In the genomic region with DNA sequence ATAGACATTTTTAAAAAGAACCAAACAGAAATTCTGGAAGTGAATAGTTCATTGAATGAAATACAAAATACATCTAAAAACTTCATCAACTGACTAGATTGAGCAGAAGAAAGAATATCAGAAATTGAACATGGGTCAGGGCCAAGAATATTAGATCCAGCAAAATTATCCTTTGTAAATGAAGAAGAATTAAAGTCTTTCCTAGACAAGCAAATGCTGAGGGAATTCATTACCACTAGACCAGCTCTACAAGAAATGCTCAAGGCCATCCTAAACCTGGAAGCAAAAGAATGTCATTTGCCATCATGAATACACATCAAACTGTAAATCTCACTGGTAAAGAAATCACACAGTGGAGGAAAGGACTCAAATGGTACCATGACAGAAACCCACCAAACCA, we compare ENCODE assay signal across 26 cellular contexts.
"Had no signal": no experiment of that assay in that cellular context is flagged by ENCODE, and none has a peak within 500 bp of the region (broad histone marks: within the 10 kb centered on the region; RNA-seq: fewer than 3 reads in every experiment).

No MANE protein-coding gene starts in this region.

- H3K27me3 ChIP-seq: colonic mucosa, esophagus squamous epithelium, gastrocnemius medialis, heart right ventricle, left lung had no signal

- DNase-seq: colonic mucosa; cortex of kidney; effector CD8-positive, alpha-beta T cell; effector memory CD8-positive, alpha-beta T cell; endodermal cell; erythroblast; esophagus squamous epithelium; foreskin fibroblast; foreskin melanocyte; gastrocnemius medialis; glutamatergic neuron; head of caudate nucleus; heart right ventricle; hippocampal formation; left cardiac atrium; left lung; left ventricle myocardium superior; lower lobe of right lung; mesenchymal stem cell; mucosa of descending colon; naive B cell had no signal

- ATAC-seq: effector memory CD8-positive, alpha-beta T cell; esophagus mucosa; gastrocnemius medialis; heart right ventricle; left cardiac atrium; left lung; left ventricle myocardium superior; lower lobe of right lung; mucosa of descending colon had no signal

- H3K36me3 ChIP-seq: colonic mucosa, esophagus squamous epithelium, gastrocnemius medialis, heart right ventricle, left lung, lower lobe of right lung had no signal

- H3K4me3 ChIP-seq: colonic mucosa, esophagus squamous epithelium, gastrocnemius medialis, heart right ventricle, left lung, lower lobe of right lung, mucosa of descending colon had no signal

- H3K9me3 ChIP-seq: colonic mucosa, gastrocnemius medialis had no signal

- H3K4me1 ChIP-seq: colonic mucosa, gastrocnemius medialis, heart right ventricle, left lung, lower lobe of right lung had no signal

- FAIRE-seq: endometrium, islet of Langerhans, keratinocyte had no signal

- H3K27ac ChIP-seq: colonic mucosa, epithelial cell of prostate, esophagus squamous epithelium, gastrocnemius medialis, heart right ventricle, left lung, lower lobe of right lung had no signal
